Comparison of ENCODE assay signal across 21 cellular contexts in the genomic region with DNA sequence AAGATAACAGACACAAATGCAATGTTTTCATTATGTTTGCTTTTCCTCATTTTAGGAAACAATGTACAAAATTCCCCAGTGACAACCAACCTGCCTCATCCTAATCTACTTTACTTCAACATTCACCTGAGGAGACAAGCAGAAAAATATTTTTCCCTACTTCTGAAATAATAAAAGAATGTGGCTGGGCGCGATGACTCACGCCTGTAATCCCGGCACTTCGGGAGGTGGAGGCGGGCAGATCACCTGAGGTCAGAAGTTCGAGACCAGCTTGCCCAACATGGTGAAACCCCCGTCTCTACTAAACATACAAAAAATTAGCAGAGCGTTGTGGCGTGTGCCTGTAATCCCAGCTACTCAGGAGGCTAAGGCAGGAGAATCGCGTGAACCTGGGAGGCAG. TPM values are rescaled to one million over a fixed set of nuclear protein-coding genes. Genes with fewer than 3 reads are reported as not detected.
DNase-seq lines count a peak whose midpoint lies in the region; ATAC-seq, FAIRE-seq and TF ChIP-seq lines count a peak whose summit lies in the region.
"Had no signal": no experiment of that assay in that cellular context is flagged by ENCODE, and none has a peak within 500 bp of the region (broad histone marks: within the 10 kb centered on the region; RNA-seq: fewer than 3 reads in every experiment).

No MANE protein-coding gene starts in this region.

- no peak overlapping the region for H2BK12ac ChIP-seq in H1 (ENCODE audit: low read depth, low read length)

- H3K14ac ChIP-seq in H1 (ENCODE audit: insufficient read length) = no peak overlapping the region

- peak overlapping the region; percentile 93; the same call in 1 of the 2 replicates for H2AK5ac ChIP-seq in H1 (ENCODE audit: low read depth, low read length)

- H3K4me1 ChIP-seq in PC-3 (ENCODE audit: insufficient read depth, low read length) (peaks cover 47% of the 10 kb centered on the region), H1 (replicated peaks in 1 of 4; ENCODE audit: control insufficient read depth in 3 of 4, insufficient read depth in 4 of 4, low read length in 3 of 4) (peaks cover 18 to 39% (median 35%) of the 10 kb centered on the region in 4 experiments)
- no peaks in the 10 kb centered on the region for H3K4me1 ChIP-seq in effector memory CD4-positive, alpha-beta T cell (ENCODE audit: control insufficient read depth, insufficient read depth, low read length, poor library complexity, severe bottlenecking)

- no peak overlapping the region for H2BK15ac ChIP-seq in H1 (ENCODE audit: low read length)

- POLR2A ChIA-PET in PC-3 (lab: Charles Lee; ENCODE audit: unreplicated experiment) = no interaction called here
- POLR2A ChIA-PET in H1 (lab: Charles Lee; ENCODE audit: partially characterized antibody) = no interaction called here
- POLR2A ChIA-PET in RWPE1 (lab: Yijun Ruan, JAX; ENCODE audit: low non-redundant PET) = no interaction called here

- H3K27me3 ChIP-seq in PC-3 (ENCODE audit: low read length) (no peaks in the 10 kb centered on the region), H1 (replicated peaks in 1 of 4; ENCODE audit: control insufficient read depth in 3 of 4, extremely low read depth in 1 of 4, insufficient read depth in 3 of 4, low read length in 3 of 4) (no peaks in the 10 kb centered on the region)
- H3K27me3 ChIP-seq in effector memory CD4-positive, alpha-beta T cell (replicated peaks; ENCODE audit: control insufficient read depth, insufficient read depth, low read length, poor library complexity, severe bottlenecking) = no peaks in the 10 kb centered on the region

- H3K4ac ChIP-seq in H1 (replicated peaks; ENCODE audit: insufficient read length, low read depth, low read length) = no peak overlapping the region

- H3K23me2 ChIP-seq in H1 (ENCODE audit: low read depth, low read length) = no peaks in the 10 kb centered on the region; the same call in 1 of the 2 replicates

- H3K4me2 ChIP-seq in PC-3 (ENCODE audit: low read length) (no peak overlapping the region), H1 (ENCODE audit: insufficient read depth in 1 of 2, low read depth in 2 of 2, low read length in 2 of 2) (no peak overlapping the region)

- peaks cover 18% of the 10 kb centered on the region for H3K79me1 ChIP-seq in H1 (ENCODE audit: low read depth, low read length)

- H3K4me3 ChIP-seq in PC-3 (ENCODE audit: low read length) (no peak overlapping the region), H1 (ENCODE audit: extremely low read depth in 1 of 4, insufficient read depth in 2 of 4, low read depth in 3 of 4, low read length in 4 of 4) (no peak overlapping the region)
- H3K4me3 ChIP-seq in effector memory CD4-positive, alpha-beta T cell (ENCODE audit: insufficient read depth, low read depth, low read length, poor library complexity, severe bottlenecking) = no peak overlapping the region

- no peak overlapping the region for H3K23ac ChIP-seq in H1 (ENCODE audit: insufficient read length)

- peak overlapping the region; percentile 43; the same call in 1 of the 2 replicates for H2BK20ac ChIP-seq in H1 (ENCODE audit: low read length)

- H2BK5ac ChIP-seq in H1 (ENCODE audit: low read depth, low read length) = no peak overlapping the region

- no peak overlapping the region for H3K27ac ChIP-seq in PC-3 (ENCODE audit: low read length)
- no peak overlapping the region for H3K27ac ChIP-seq in H1 (ENCODE audit: low read depth, low read length)
- no peak overlapping the region for H3K27ac ChIP-seq in RWPE1
- H3K27ac ChIP-seq in effector memory CD4-positive, alpha-beta T cell (ENCODE audit: insufficient read depth, low read length, poor library complexity, severe bottlenecking) = no peak overlapping the region
- H3K27ac ChIP-seq: 22Rv1 had no signal

- H4K91ac ChIP-seq in H1 (replicated peaks; ENCODE audit: insufficient read length, low read length) = no peak overlapping the region

- H3K79me2 ChIP-seq in PC-3 (ENCODE audit: low read length) = peaks cover 87% of the 10 kb centered on the region
- peaks cover 0 to 74% of the 10 kb centered on the region in 2 experiments; a peak in 2 of 4 replicates for H3K79me2 ChIP-seq in H1 (ENCODE audit: control insufficient read depth in 1 of 2, insufficient read depth in 2 of 2, low read length in 2 of 2)

- H4K5ac ChIP-seq in H1 (ENCODE audit: insufficient read length, low read depth, low read length) = no peak overlapping the region

- no peaks in the 10 kb centered on the region for H3K9me2 ChIP-seq in PC-3 (replicated peaks; ENCODE audit: low read length)

- peak overlapping the region; percentile 62; the same call in 1 of the 2 replicates for H3K18ac ChIP-seq in H1 (ENCODE audit: extremely low read depth, low read length)

- no peak overlapping the region for H3K56ac ChIP-seq in H1 (replicated peaks; ENCODE audit: insufficient read length, low read depth, low read length)

- H4K20me1 ChIP-seq in PC-3 (ENCODE audit: low read length) (peaks cover 34% of the 10 kb centered on the region; the same call in 1 of the 2 replicates), H1 (replicated peaks in 1 of 2; ENCODE audit: control insufficient read depth in 1 of 2, insufficient read depth in 2 of 2, low read length in 2 of 2) (peaks cover 0 to 1% of the 10 kb centered on the region in 2 experiments)

- H4K8ac ChIP-seq in H1 (ENCODE audit: extremely low read depth, insufficient read depth, low read length) = no peak overlapping the region

- H3K9ac ChIP-seq in PC-3 (ENCODE audit: low read length) (no peak overlapping the region), H1 (replicated peaks in 1 of 4; ENCODE audit: extremely low read depth in 1 of 4, low read depth in 3 of 4, low read length in 3 of 4) (no peak overlapping the region)

- no peaks in the 10 kb centered on the region for H3K36me3 ChIP-seq in PC-3 (ENCODE audit: low read depth, low read length)
- H3K36me3 ChIP-seq in H1 (ENCODE audit: control insufficient read depth in 2 of 4, insufficient read depth in 4 of 4, low read length in 3 of 4) = no peaks in the 10 kb centered on the region
- no peaks in the 10 kb centered on the region for H3K36me3 ChIP-seq in effector memory CD4-positive, alpha-beta T cell (ENCODE audit: control insufficient read depth, insufficient read depth, low read length)

- BruUV-seq in PC-3 (replicated peaks; lab: Mats Ljungman, UMichigan) = no TSS peak

- H2AFZ ChIP-seq in PC-3 (ENCODE audit: low read length) (no peak overlapping the region), H1 (ENCODE audit: low read length) (no peak overlapping the region)

- TF ChIP-seq CTCF in PC-3 (conservative IDR thresholded peaks at IDR 0.05; ENCODE audit: low read depth, low read length) (no peak), H1 (IDR thresholded peaks at IDR 0.05; ENCODE audit: control extremely low read depth in 1 of 3, insufficient read depth in 1 of 3, low read depth in 1 of 3, low read length in 3 of 3) (no peak), RWPE1 (conservative IDR thresholded peaks at IDR 0.05; ENCODE audit: low read depth) (no peak)

- TF ChIP-seq RAD21 in H1 (IDR thresholded peaks at IDR 0.05 in 1 of 2, conservative IDR thresholded peaks at IDR 0.05 in 1 of 2; ENCODE audit: low read depth in 2 of 2, low read length in 2 of 2) = no peak

- no peak for TF ChIP-seq POLR2A in H1 (IDR thresholded peaks at IDR 0.05; ENCODE audit: control extremely low read depth in 1 of 2, low read depth in 2 of 2, low read length in 2 of 2)

- H2BK120ac ChIP-seq in H1 (replicated peaks; ENCODE audit: low read depth, low read length) = no peak overlapping the region

- no peaks in the 10 kb centered on the region for H3K9me3 ChIP-seq in PC-3 (ENCODE audit: low read length)
- no peaks in the 10 kb centered on the region for H3K9me3 ChIP-seq in H1 (ENCODE audit: insufficient read depth in 2 of 2, low read depth in 1 of 2, low read length in 1 of 2)
- no peaks in the 10 kb centered on the region for H3K9me3 ChIP-seq in effector memory CD4-positive, alpha-beta T cell (ENCODE audit: control insufficient read depth, low read length)

- no peak for ATAC-seq in PC-3
- ATAC-seq: SK-N-SH treated with all-trans-retinoic acid at 6 μM for 48 hours had no signal

- DNase-seq in NCI-H82 (lab: John Stamatoyannopoulos, UW) (peak; percentile 24), NCI-H82 treated with DMSO at 0.1 percent for 48 hours (lab: John Stamatoyannopoulos, UW; ENCODE audit: unreplicated experiment) (no peak), PC-3 (peak; percentile 29), H1 (ENCODE audit: low read depth in 1 of 2, low spot score in 2 of 2) (no peak), H4 (ENCODE audit: low spot score) (no peak), nucleus accumbens (lab: John Stamatoyannopoulos, UW) (no peak), RWPE1 (ENCODE audit: low spot score) (no peak)
- no peak for DNase-seq in effector memory CD4-positive, alpha-beta T cell
- DNase-seq: DMS153, GF-D8, Karpas-422, MM.1S, NCI-H1092, NCI-H1436 treated with DMSO at 0.1 percent for 48 hours, NCI-H2029, NCI-H526 treated with DMSO at 0.1 percent for 48 hours, SHP77 had no signal

- 82% methylated on average over 10 of the region's 12 CpGs; no CpG with 5 or more reads in 1 of the 2 experiments for WGBS in H1 (ENCODE audit: extremely low coverage in 1 of 2, insufficient coverage in 1 of 2, insufficient read length in 1 of 2, insufficient replicate concordance in 2 of 2, low coverage in 1 of 2, low lambda C conversion rate in 2 of 2, missing lambda C conversion rate in 1 of 2), 2 experiments

- CTCF ChIA-PET in PC-3 (lab: Charles Lee) (no interaction called here), H1 (lab: Charles Lee; ENCODE audit: partially characterized antibody) (no interaction called here), RWPE1 (lab: Yijun Ruan, JAX) (interaction anchor here (0.6 kb wide), 1 partner anchor 39 kb away, joined by 5 read pairs; no protein-coding TSS in a partner anchor)

- intact Hi-C loops in PC-3 (cut with micrococcal nuclease) = loop anchor here (5.0 kb wide), 1 partner anchor 42 kb away; no protein-coding TSS in a partner anchor

- FAIRE-seq in H1 (lab: Jason Lieb, UNC) = no peak
- FAIRE-seq: GM19239 had no signal

- no peak for TF ChIP-seq EP300 in H1 (IDR thresholded peaks at IDR 0.05; ENCODE audit: borderline replicate concordance in 1 of 2, low read depth in 2 of 2, low read length in 2 of 2)

- peaks cover 9% of the 10 kb centered on the region for H3F3A ChIP-seq in PC-3 (ENCODE audit: low read length, unreplicated experiment)

TF ChIP-seq in H1, 55 proteins besides CTCF, POLR2A, EP300 and RAD21 (continues in another document):
- no peak for TF ChIP-seq EGR1 (IDR thresholded peaks at IDR 0.05; ENCODE audit: borderline replicate concordance, low read depth, low read length)
- no peak for TF ChIP-seq BCL11A (IDR thresholded peaks at IDR 0.05; ENCODE audit: low read depth in 2 of 2, low read length in 2 of 2)

RNA-seq across cellular contexts. Expression of a gene that starts 36.9 kb away (rescaled TPM):
- 52.3 and 72.3 TPM in 2 replicates for total RNA-seq in PC-3 (2014; rRNA removed)
- total RNA-seq in H1 (2021; fragmentation: NEBNext Ultra II Directional; extraction: Animal tissue kit (Norgen Biotek cat#: 25700)) = 107 and 114 TPM in 2 replicates
- 21.5 and 47.9 TPM in 2 replicates for polyA plus RNA-seq in H1 (2011; rRNA removed)
- 40.4 TPM for polyA plus RNA-seq in H1 (2011; cell fraction: cytosol; rRNA removed)
- 83.2 TPM for polyA plus RNA-seq in H1 (2011; cell fraction: nucleus; rRNA removed)
- polyA plus RNA-seq in H1 (2012, experiment 1 of 2) = 68.8 to 86.4 TPM (median 79.6 TPM) in 4 replicates
- polyA plus RNA-seq in H1 (2012, experiment 2 of 2) = 9.5 TPM
- 50.2 TPM for polyA plus RNA-seq in H1 (2013, experiment 1 of 2)
- polyA plus RNA-seq in H1 (2013, experiment 2 of 2) = 46.3 TPM
- polyA minus RNA-seq in H1 (2011; rRNA and poly(A)+ RNA removed) = 70.3 and 76.3 TPM in 2 replicates
- 69.5 TPM for polyA minus RNA-seq in H1 (2011; cell fraction: cytosol; rRNA and poly(A)+ RNA removed)
- 106 TPM for polyA minus RNA-seq in H1 (2011; cell fraction: nucleus; rRNA and poly(A)+ RNA removed)
- total RNA-seq in H4 (2014; rRNA removed; shearing (Covaris generic)) = 28.7 and 34.7 TPM in 2 replicates
- polyA plus RNA-seq: IgD-negative memory B cell had no signal

Comparison
In these comparisons a context has a peak if more than half of its experiments do, and no peak if none do; other contexts are left out.
1. DNase-seq: peak in NCI-H82 (single experiment) and PC-3 (single experiment); none in NCI-H82 treated with DMSO at 0.1 percent for 48 hours (single experiment), H1 (0 of 2), H4 (single experiment), nucleus accumbens (0 of 56), RWPE1 (single experiment) and effector memory CD4-positive, alpha-beta T cell (0 of 3).